Comparison of ENCODE assay signal across 14 cellular contexts in the genomic region with DNA sequence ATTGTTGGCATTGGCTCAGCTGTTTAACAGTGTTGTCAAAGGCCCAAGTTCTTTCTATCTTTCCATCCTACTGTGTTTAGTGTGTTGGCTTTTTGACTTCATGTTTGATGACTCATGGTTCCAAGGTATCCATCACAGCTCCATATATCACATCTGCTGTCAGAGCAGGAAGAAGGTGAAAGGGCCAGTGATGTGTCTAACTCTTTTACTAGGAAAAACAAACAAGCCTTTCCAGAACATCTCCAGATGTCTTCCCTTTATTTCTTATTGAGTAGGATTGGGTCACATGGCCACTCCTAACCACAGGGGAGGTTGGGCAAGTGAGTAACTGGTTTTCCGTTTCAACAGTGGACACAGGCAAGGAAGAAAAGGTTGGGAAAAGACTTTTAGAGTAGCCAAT.
A peak's percentile ranks its signal among the peaks of the same experiment; 100 is the strongest.
DNase-seq lines count a peak whose midpoint lies in the region; ATAC-seq, FAIRE-seq and TF ChIP-seq lines count a peak whose summit lies in the region.
"Had no signal": no experiment of that assay in that cellular context is flagged by ENCODE, and none has a peak within 500 bp of the region (broad histone marks: within the 10 kb centered on the region; RNA-seq: fewer than 3 reads in every experiment).

No MANE protein-coding gene starts in this region.

- H3K79me2 ChIP-seq in HepG2 (ENCODE audit: insufficient read depth, low read length), result no peaks in the 10 kb centered on the region

- intact Hi-C loops in HepG2 (cut with micrococcal nuclease; ENCODE audit: unreplicated experiment), result no loop called here

- TF ChIP-seq CTCF in AG10803 (conservative IDR thresholded peaks at IDR 0.05; ENCODE audit: low read length) (no peak), chondrocyte (IDR thresholded peaks at IDR 0.05) (no peak), HepG2 (CRISPR knock-in tag; IDR thresholded peaks at IDR 0.05) (no peak)

- H3K9me3 Mint-ChIP-seq in chondrocyte (ENCODE audit: low read depth), result peaks cover 6% of the 10 kb centered on the region

- H2AFZ ChIP-seq in mesenchymal stem cell (ENCODE audit: low read depth, low read length) (no peak overlapping the region), HepG2 (ENCODE audit: low read length) (no peak overlapping the region)

- DNase-seq in AG10803 (ENCODE audit: low read depth) (peak; percentile 72), HS-5 (ENCODE audit: low read depth) (peak; percentile 61), chondrocyte (ENCODE audit: low spot score) (no peak), mesenchymal stem cell (peak; percentile 81), DMS79 (lab: John Stamatoyannopoulos, UW) (no peak), NCI-H2196 (lab: John Stamatoyannopoulos, UW; ENCODE audit: unreplicated experiment) (no peak), HepG2 (ENCODE audit: low spot score) (no peak)
- DNase-seq: activated effector memory CD4-positive, alpha-beta T cell treated with Interleukin-2 at 50 U/mL for 16 hours; C1 segment of cervical spinal cord; foreskin melanocyte; Karpas-422; left ventricle myocardium inferior; NCI-H2029 had no signal

- in situ Hi-C loops in HepG2 (cut with HindIII; ENCODE audit: extremely low pct_ligation_motif_present, low pct_unique_long_range_greater_than_20kb), result no loop called here

- H2BK12ac ChIP-seq in mesenchymal stem cell (ENCODE audit: low read length in 2 of 2), result no peak overlapping the region

- no peaks in the 10 kb centered on the region for H3K27me3 Mint-ChIP-seq in chondrocyte (ENCODE audit: low read depth)

- POLR2A ChIA-PET in HepG2 (lab: Yijun Ruan, JAX), result no interaction called here

- no peak overlapping the region for H4K91ac ChIP-seq in mesenchymal stem cell (ENCODE audit: low read length)

- H2BK120ac ChIP-seq in mesenchymal stem cell (ENCODE audit: low read depth, low read length), result no peak overlapping the region

- no peak for TF ChIP-seq POLR2A in HepG2 (IDR thresholded peaks at IDR 0.05; ENCODE audit: insufficient read depth in 1 of 2, low read depth in 2 of 2, low read length in 2 of 2)

- CTCF ChIA-PET in HepG2 (lab: Yijun Ruan, JAX; ENCODE audit: low intra/inter-chr PET ratio, low total read pairs), result no interaction called here

- no peak for ATAC-seq in GM21367 (IDR thresholded peaks at IDR 0.05; ENCODE audit: unreplicated experiment)
- no peak for ATAC-seq in HepG2

- TF ChIP-seq EP300 in HepG2 (IDR thresholded peaks at IDR 0.05; ENCODE audit: low read depth in 2 of 2, low read length in 2 of 2) (no peak), HepG2 (CRISPR knock-in tag; IDR thresholded peaks at IDR 0.05; ENCODE audit: borderline replicate concordance) (no peak)

- H3K79me1 ChIP-seq in mesenchymal stem cell (replicated peaks; ENCODE audit: low read length, poor library complexity, severe bottlenecking), result no peaks in the 10 kb centered on the region

- H3K9ac ChIP-seq in mesenchymal stem cell (ENCODE audit: low read length) (no peak overlapping the region), HepG2 (ENCODE audit: insufficient read depth, low read depth, low read length) (no peak overlapping the region)

- H3K4me2 ChIP-seq in mesenchymal stem cell (ENCODE audit: low read length, poor library complexity, severe bottlenecking) (no peak overlapping the region), HepG2 (ENCODE audit: low read depth, low read length) (no peak overlapping the region)

- peaks cover 38% of the 10 kb centered on the region for H3K4me1 Mint-ChIP-seq in chondrocyte (ENCODE audit: low read depth)

- peak overlapping the region; percentile 71 for H3K27ac Mint-ChIP-seq in chondrocyte (ENCODE audit: unreplicated experiment)

- H3K4me3 Mint-ChIP-seq in chondrocyte (ENCODE audit: unreplicated experiment), result no peak overlapping the region

- H3K14ac ChIP-seq in mesenchymal stem cell (ENCODE audit: low read length in 2 of 2), result no peak overlapping the region

- no peaks in the 10 kb centered on the region for H3K36me3 ChIP-seq in mesenchymal stem cell (ENCODE audit: control insufficient read depth in 1 of 2, insufficient read depth in 2 of 2, low read depth in 1 of 2, low read length in 2 of 2)
- no peaks in the 10 kb centered on the region for H3K36me3 ChIP-seq in HepG2 (replicated peaks in 1 of 2; ENCODE audit: control insufficient read depth in 1 of 2, insufficient read depth in 2 of 2, low read length in 2 of 2)
- H3K36me3 ChIP-seq: left ventricle myocardium inferior had no signal

- H2BK5ac ChIP-seq in mesenchymal stem cell (ENCODE audit: low read depth, low read length, poor library complexity, severe bottlenecking), result no peak overlapping the region

- peaks cover 3% of the 10 kb centered on the region for H3K4me1 ChIP-seq in mesenchymal stem cell (ENCODE audit: control insufficient read depth, insufficient read depth, low read depth, low read length)
- H3K4me1 ChIP-seq in HepG2 (ENCODE audit: insufficient read depth, low read length), result no peaks in the 10 kb centered on the region
- H3K4me1 ChIP-seq: left ventricle myocardium inferior had no signal

- no peak overlapping the region for H2BK15ac ChIP-seq in mesenchymal stem cell (ENCODE audit: low read depth, poor library complexity, severe bottlenecking)

- FAIRE-seq in HepG2 (lab: Jason Lieb, UNC), result no peak

- H2AK5ac ChIP-seq in mesenchymal stem cell (ENCODE audit: low read length, severe bottlenecking), result no peak overlapping the region

- H3K27me3 ChIP-seq in mesenchymal stem cell (ENCODE audit: control insufficient read depth in 1 of 2, insufficient read depth in 1 of 2, low read length in 2 of 2) (no peaks in the 10 kb centered on the region), HepG2 (ENCODE audit: control insufficient read depth in 1 of 2, insufficient read depth in 2 of 2, low read length in 2 of 2) (no peaks in the 10 kb centered on the region)

- H3K4me3 ChIP-seq in AG10803 (ENCODE audit: low read length) (no peak overlapping the region), mesenchymal stem cell (ENCODE audit: insufficient read depth in 1 of 2, low read depth in 1 of 2, low read length in 2 of 2) (no peak overlapping the region), HepG2 (replicated peaks in 1 of 3; ENCODE audit: insufficient read depth in 1 of 3, low read depth in 2 of 3, low read length in 3 of 3) (no peak overlapping the region)
- H3K4me3 ChIP-seq: left ventricle myocardium inferior had no signal

- H3K27ac ChIP-seq in mesenchymal stem cell (ENCODE audit: low read length, poor library complexity, severe bottlenecking) (peak overlapping the region; percentile 53), HepG2 (ENCODE audit: extremely low read length, insufficient read depth, low read length) (no peak overlapping the region)
- H3K27ac ChIP-seq: left ventricle myocardium inferior had no signal

- H3K18ac ChIP-seq in mesenchymal stem cell (ENCODE audit: low read depth in 1 of 2, low read length in 2 of 2), result no peak overlapping the region

- H3K4ac ChIP-seq in mesenchymal stem cell (ENCODE audit: low read depth in 1 of 2, low read length in 2 of 2), result no peak overlapping the region

- H3K23ac ChIP-seq in mesenchymal stem cell (ENCODE audit: low read length in 2 of 2), result no peak overlapping the region

- no peaks in the 10 kb centered on the region for H4K20me1 ChIP-seq in HepG2 (ENCODE audit: insufficient read depth, low read length)

- no TSS peak for BruUV-seq in HepG2 (replicated peaks; lab: Mats Ljungman, UMichigan)

- H3K36me3 Mint-ChIP-seq in chondrocyte (ENCODE audit: low read depth), result no peaks in the 10 kb centered on the region

- no peak for TF ChIP-seq RAD21 in HepG2 (CRISPR knock-in tag; IDR thresholded peaks at IDR 0.05)

- no peak overlapping the region for H4K8ac ChIP-seq in mesenchymal stem cell (ENCODE audit: low read length)

- H3K9me3 ChIP-seq in mesenchymal stem cell (ENCODE audit: control insufficient read depth, low read length) (no peaks in the 10 kb centered on the region), HepG2 (ENCODE audit: low read length) (no peaks in the 10 kb centered on the region)
- H3K9me3 ChIP-seq: left ventricle myocardium inferior had no signal

- 13% methylated on average over 1 of the region's 1 CpG for WGBS in mesenchymal stem cell
- WGBS in HepG2 (ENCODE audit: low lambda C conversion rate), result 87% methylated on average over 1 of the region's 1 CpG

TF ChIP-seq in HepG2, 621 proteins besides CTCF, POLR2A, EP300 and RAD21:
- TF ChIP-seq SMYD3 (CRISPR knock-in tag; IDR thresholded peaks at IDR 0.05), result no peak
- TF ChIP-seq PHF5A (CRISPR knock-in tag; IDR thresholded peaks at IDR 0.05; ENCODE audit: low read depth, unreplicated experiment), result no peak
- TF ChIP-seq CHD4 (IDR thresholded peaks at IDR 0.05; ENCODE audit: borderline replicate concordance, low read length), result no peak
- TF ChIP-seq, protein P1, sequence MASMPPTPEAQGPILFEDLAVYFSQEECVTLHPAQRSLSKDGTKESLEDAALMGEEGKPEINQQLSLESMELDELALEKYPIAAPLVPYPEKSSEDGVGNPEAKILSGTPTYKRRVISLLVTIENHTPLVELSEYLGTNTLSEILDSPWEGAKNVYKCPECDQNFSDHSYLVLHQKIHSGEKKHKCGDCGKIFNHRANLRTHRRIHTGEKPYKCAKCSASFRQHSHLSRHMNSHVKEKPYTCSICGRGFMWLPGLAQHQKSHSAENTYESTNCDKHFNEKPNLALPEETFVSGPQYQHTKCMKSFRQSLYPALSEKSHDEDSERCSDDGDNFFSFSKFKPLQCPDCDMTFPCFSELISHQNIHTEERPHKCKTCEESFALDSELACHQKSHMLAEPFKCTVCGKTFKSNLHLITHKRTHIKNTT (CRISPR knock-in tag; IDR thresholded peaks at IDR 0.05), result no peak
- no peak for TF ChIP-seq REXO4 (CRISPR knock-in tag; IDR thresholded peaks at IDR 0.05; ENCODE audit: borderline replicate concordance)
- no peak for TF ChIP-seq ZNF263 (CRISPR knock-in tag; IDR thresholded peaks at IDR 0.05)
- TF ChIP-seq ZNF792 (CRISPR knock-in tag; IDR thresholded peaks at IDR 0.05), result no peak

Comparison
In these comparisons a context has a peak if more than half of its experiments do, and no peak if none do; other contexts are left out.
1. DNase-seq: peak in AG10803 (single experiment), HS-5 (single experiment) and mesenchymal stem cell (single experiment); none in chondrocyte (single experiment), DMS79 (single experiment), NCI-H2196 (single experiment) and HepG2 (single experiment).